9 cellular contexts compared by ENCODE assay signal in genomic region chr1:109711593-109712320, GRCh38. TPM values are rescaled to one million over a fixed set of nuclear protein-coding genes. Genes with fewer than 3 reads are reported as not detected.
DNase-seq lines count a peak whose midpoint lies in the region; ATAC-seq, FAIRE-seq and TF ChIP-seq lines count a peak whose summit lies in the region.
"Not testable (repeated sequence)": the region's sequence is repeated elsewhere in the genome, so short reads cannot be mapped to it uniquely, and the experiment has no call there.
"Had no signal": no experiment of that assay in that cellular context is flagged by ENCODE, and none has a peak within 500 bp of the region (broad histone marks: within the 10 kb centered on the region; RNA-seq: fewer than 3 reads in every experiment).

Gene GSTM5, plus strand, starts transcription at chr1:109712251. Its CDS starts 62 bp downstream, at chr1:109712313.

- H3K27me3 ChIP-seq in A673 (replicated peaks; ENCODE audit: insufficient read depth, low read depth, low read length, poor library complexity); H7 (ENCODE audit: control insufficient read depth, insufficient read depth, low read length); left lung; pancreas; stomach: not testable (repeated sequence)

- CTCF ChIA-PET in A673 (lab: Charles Lee): interaction anchor here (1.1 kb wide), 1 partner anchor 24 kb away, joined by 8 read pairs; the partner anchor contains the start of gene GSTM1
- CTCF ChIA-PET in activated CD8-positive, alpha-beta T cell treated with anti-CD3 and anti-CD28 coated beads, Interleukin-2, amount 10 ng/mL, durations not matched to agents 7 days and 5 days (lab: Charles Lee): not testable (repeated sequence)

- H3K27me3 Mint-ChIP-seq in activated CD8-positive, alpha-beta T cell treated with anti-CD3 and anti-CD28 coated beads, Interleukin-2, amount 10 ng/mL, durations not matched to agents 7 days and 5 days (ENCODE audit: low read depth): peaks cover 13% of the 10 kb centered on the region

- not testable (repeated sequence) for H3K36me3 Mint-ChIP-seq in activated CD8-positive, alpha-beta T cell treated with anti-CD3 and anti-CD28 coated beads, Interleukin-2, amount 10 ng/mL, durations not matched to agents 7 days and 5 days (ENCODE audit: low read depth)

- not testable (repeated sequence) for BruUV-seq in A673 (replicated peaks; lab: Mats Ljungman, UMichigan)

- intact Hi-C loops in A673 (cut with micrococcal nuclease; ENCODE audit: unreplicated experiment); left lung (cut with DNase I); pancreas (cut with DNase I); stomach (cut with DNase I; ENCODE audit: low total_unique reads): not testable (repeated sequence)

- not testable (repeated sequence) for TF ChIP-seq EP300 in stomach (IDR thresholded peaks at IDR 0.05)

- not testable (repeated sequence) for H3K4me1 Mint-ChIP-seq in activated CD8-positive, alpha-beta T cell treated with anti-CD3 and anti-CD28 coated beads, Interleukin-2, amount 10 ng/mL, durations not matched to agents 7 days and 5 days (ENCODE audit: low read depth)

- H3K27ac ChIP-seq in A673 (ENCODE audit: low read depth, low read length, poor library complexity, severe bottlenecking): peak within 1 kb of the TSS; percentile 62
- H3K27ac ChIP-seq in left lung: peak within 1 kb of the TSS; percentile 7 to 66
- not testable (repeated sequence) for H3K27ac ChIP-seq in pancreas
- H3K27ac ChIP-seq in stomach: peak within 1 kb of the TSS in 3 of 5 donors; percentile 38 to 58 (median 53)

- not testable (repeated sequence) for FAIRE-seq in pancreas (lab: Jason Lieb, UNC)

- H3K4me3 ChIP-seq in A673 (ENCODE audit: low read depth, low read length, poor library complexity, severe bottlenecking): peak within 1 kb of the TSS; percentile 19
- not testable (repeated sequence) for H3K4me3 ChIP-seq in H7 (ENCODE audit: insufficient read depth, low read depth, low read length)
- H3K4me3 ChIP-seq in left lung: peak within 1 kb of the TSS; percentile 13 to 21
- peak within 1 kb of the TSS in 1 of 4 donors; percentile 7 for H3K4me3 ChIP-seq in pancreas
- peak within 1 kb of the TSS; percentile 32 to 42 (median 36) for H3K4me3 ChIP-seq in stomach

- not testable (repeated sequence) for TF ChIP-seq POLR2A in stomach (IDR thresholded peaks at IDR 0.05)

- not testable (repeated sequence) for TF ChIP-seq CTCF in A673 (conservative IDR thresholded peaks at IDR 0.05; ENCODE audit: low read depth, low read length); left lung (IDR thresholded peaks at IDR 0.05); pancreas (IDR thresholded peaks at IDR 0.05); stomach (IDR thresholded peaks at IDR 0.05)

- POLR2A ChIA-PET in A673 (lab: Charles Lee; ENCODE audit: low non-redundant PET): interaction anchor here (0.6 kb wide), 1 partner anchor 24 kb away, joined by 16 read pairs; the partner anchor contains the start of gene GSTM1
- POLR2A ChIA-PET in activated CD8-positive, alpha-beta T cell treated with anti-CD3 and anti-CD28 coated beads, Interleukin-2, amount 10 ng/mL, durations not matched to agents 7 days and 5 days (lab: Charles Lee): not testable (repeated sequence)

- not testable (repeated sequence) for H3K9me3 ChIP-seq in A673 (ENCODE audit: low read depth, low read length, poor library complexity, severe bottlenecking); pancreas
- H3K9me3 ChIP-seq in left lung: peaks cover 0 to 18% of the 10 kb centered on the region in 2 donors
- peaks cover 0 to 11% (median 0%) of the 10 kb centered on the region in 4 donors for H3K9me3 ChIP-seq in stomach

- H3K4me3 Mint-ChIP-seq in activated CD8-positive, alpha-beta T cell treated with anti-CD3 and anti-CD28 coated beads, Interleukin-2, amount 10 ng/mL, durations not matched to agents 7 days and 5 days: peak within 1 kb of the TSS; percentile 40

- H3K9me3 Mint-ChIP-seq in activated CD8-positive, alpha-beta T cell treated with anti-CD3 and anti-CD28 coated beads, Interleukin-2, amount 10 ng/mL, durations not matched to agents 7 days and 5 days (ENCODE audit: insufficient read depth): not testable (repeated sequence)

- ATAC-seq in activated CD8-positive, alpha-beta T cell treated with anti-CD3 and anti-CD28 coated beads, Interleukin-2, amount 10 ng/mL, durations not matched to agents 7 days and 5 days: not testable (repeated sequence)
- peak; percentile 86 for ATAC-seq in left lung
- ATAC-seq in pancreas: peak in 3 of 4 donors; percentile 23 to 67 (median 37)

- H3K4me1 ChIP-seq in A673 (ENCODE audit: insufficient read depth, low read length, poor library complexity, severe bottlenecking); left lung; pancreas; stomach: not testable (repeated sequence)

- DNase-seq in A673 (ENCODE audit: low spot score): peak; percentile 15
- DNase-seq in H7: peak; percentile 36
- not testable (repeated sequence) for DNase-seq in activated CD8-positive, alpha-beta T cell treated with anti-CD3 and anti-CD28 coated beads, Interleukin-2, amount 10 ng/mL, durations not matched to agents 7 days and 5 days; cerebellum (ENCODE audit: low spot score); stomach
- peak; percentile 0 for DNase-seq in germinal center (ENCODE audit: low spot score)
- peak; percentile 36 to 74 for DNase-seq in left lung
- peak in 1 of 6 donors; percentile 51 for DNase-seq in pancreas

- not testable (repeated sequence) for H3K36me3 ChIP-seq in A673 (ENCODE audit: insufficient read depth, low read length, poor library complexity, severe bottlenecking); H7 (replicated peaks; ENCODE audit: control insufficient read depth, insufficient read depth, low read length); left lung; pancreas; stomach

- not testable (repeated sequence) for H3K27ac Mint-ChIP-seq in activated CD8-positive, alpha-beta T cell treated with anti-CD3 and anti-CD28 coated beads, Interleukin-2, amount 10 ng/mL, durations not matched to agents 7 days and 5 days

- WGBS in pancreas, 2 donors: 58 to 62% methylated on average over 33 of the region's 33 CpGs
- 36 to 68% (median 44%) methylated on average over 8 to 33 of the region's 33 CpGs for WGBS in stomach, 5 donors

RNA-seq across cellular contexts. Expression of gene GSTM5, which starts in this region (rescaled TPM):
- total RNA-seq in A673 (2021) (0.13 and 0.43 TPM in 2 replicates), cerebellum (10.6 TPM), left lung (10 to 100 TPM in 1 of 2 donors, 1 to 10 TPM in 1; 8.4 to 11.6 TPM), pancreas (1 to 10 TPM in 3 of 6 donors, under 1 TPM in 3; 0.42 to 4.5 (median 1.1) TPM), stomach (10 to 100 TPM in 2 of 5 donors, 1 to 10 TPM in 1, not detected in 2; 1.4 to 35.6 (median 18.5) TPM)
- not detected in 2 replicates for total RNA-seq in H7 (2014; rRNA removed; shearing (Covaris generic))
- total RNA-seq in activated CD8-positive, alpha-beta T cell treated with anti-CD3 and anti-CD28 coated beads, Interleukin-2, amount 10 ng/mL, durations not matched to agents 7 days and 5 days: under 1 TPM in 1 of 2 experiments, not detected in 1; 0.05 TPM
- polyA plus RNA-seq in pancreas (1 to 10 TPM; 3.0 to 3.8 TPM), stomach (10 to 100 TPM in 2 of 3 donors, 1 to 10 TPM in 1; 3.6 to 22.0 (median 14.9) TPM)
- total RNA-seq: LHCN-M2 had no signal

Comparison
In these comparisons a context has a peak if more than half of its experiments do, and no peak if none do; other contexts are left out.
1. Peak in DNase-seq, H3K4me3 ChIP-seq and H3K27ac ChIP-seq in A673; RNA of the gene not detected or under 1 TPM.
2. Peak in DNase-seq in H7; RNA of the gene not detected or under 1 TPM.